In the genomic region with DNA sequence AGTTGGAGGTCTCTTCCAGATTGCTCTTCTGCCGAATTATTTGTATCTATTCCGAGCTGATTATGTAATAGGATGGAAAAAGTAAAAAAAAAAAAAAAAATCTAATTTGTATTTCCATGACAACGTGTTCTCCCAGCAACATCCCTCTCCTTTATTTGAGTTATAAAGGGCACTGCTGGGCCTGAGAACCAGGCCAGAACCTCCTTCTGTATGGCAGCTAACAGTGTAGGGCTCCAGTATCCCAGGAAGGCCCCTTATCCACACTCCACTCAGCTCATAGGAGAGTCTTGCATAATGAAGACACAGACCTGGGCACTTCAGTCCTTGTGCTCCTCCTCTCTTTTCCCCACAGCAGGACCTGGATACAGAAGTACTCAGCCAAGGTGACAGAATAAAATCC, we compare ENCODE assay signal across 1 cellular context.
TF ChIP-seq lines count a peak whose summit lies in the region.

No MANE protein-coding gene starts in this region.

TF ChIP-seq in SK-N-SH, 30 proteins besides CTCF, POLR2A, EP300 and RAD21 (continued from another document):
- no peak for TF ChIP-seq EZH2phosphoT487 (IDR thresholded peaks at IDR 0.05; ENCODE audit: borderline replicate concordance, low read depth)
- no peak for TF ChIP-seq JUND (IDR thresholded peaks at IDR 0.05)
- no peak for TF ChIP-seq RCOR1 (IDR thresholded peaks at IDR 0.05; ENCODE audit: low read length)
- TF ChIP-seq RFX5 (IDR thresholded peaks at IDR 0.05; ENCODE audit: low read length), result no peak
- no peak for TF ChIP-seq TAF1 (IDR thresholded peaks at IDR 0.05; ENCODE audit: borderline replicate concordance, low read depth, low read length)
- TF ChIP-seq MEF2A (IDR thresholded peaks at IDR 0.05; ENCODE audit: borderline replicate concordance, low read depth), result no peak
- TF ChIP-seq, protein P1, sequence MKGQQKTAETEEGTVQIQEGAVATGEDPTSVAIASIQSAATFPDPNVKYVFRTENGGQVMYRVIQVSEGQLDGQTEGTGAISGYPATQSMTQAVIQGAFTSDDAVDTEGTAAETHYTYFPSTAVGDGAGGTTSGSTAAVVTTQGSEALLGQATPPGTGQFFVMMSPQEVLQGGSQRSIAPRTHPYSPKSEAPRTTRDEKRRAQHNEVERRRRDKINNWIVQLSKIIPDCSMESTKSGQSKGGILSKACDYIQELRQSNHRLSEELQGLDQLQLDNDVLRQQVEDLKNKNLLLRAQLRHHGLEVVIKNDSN (IDR thresholded peaks at IDR 0.05; ENCODE audit: borderline replicate concordance, low read depth), result no peak
- no peak for TF ChIP-seq FOSL2 (IDR thresholded peaks at IDR 0.05; ENCODE audit: borderline replicate concordance, low read depth)
- TF ChIP-seq GABPA (IDR thresholded peaks at IDR 0.05; ENCODE audit: low read depth), result no peak
- TF ChIP-seq, protein P2, sequence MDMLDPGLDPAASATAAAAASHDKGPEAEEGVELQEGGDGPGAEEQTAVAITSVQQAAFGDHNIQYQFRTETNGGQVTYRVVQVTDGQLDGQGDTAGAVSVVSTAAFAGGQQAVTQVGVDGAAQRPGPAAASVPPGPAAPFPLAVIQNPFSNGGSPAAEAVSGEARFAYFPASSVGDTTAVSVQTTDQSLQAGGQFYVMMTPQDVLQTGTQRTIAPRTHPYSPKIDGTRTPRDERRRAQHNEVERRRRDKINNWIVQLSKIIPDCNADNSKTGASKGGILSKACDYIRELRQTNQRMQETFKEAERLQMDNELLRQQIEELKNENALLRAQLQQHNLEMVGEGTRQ (IDR thresholded peaks at IDR 0.05; ENCODE audit: borderline replicate concordance, low read depth, low read length), result no peak
